Comparison of ENCODE assay signal across 8 cellular contexts in the genomic region with DNA sequence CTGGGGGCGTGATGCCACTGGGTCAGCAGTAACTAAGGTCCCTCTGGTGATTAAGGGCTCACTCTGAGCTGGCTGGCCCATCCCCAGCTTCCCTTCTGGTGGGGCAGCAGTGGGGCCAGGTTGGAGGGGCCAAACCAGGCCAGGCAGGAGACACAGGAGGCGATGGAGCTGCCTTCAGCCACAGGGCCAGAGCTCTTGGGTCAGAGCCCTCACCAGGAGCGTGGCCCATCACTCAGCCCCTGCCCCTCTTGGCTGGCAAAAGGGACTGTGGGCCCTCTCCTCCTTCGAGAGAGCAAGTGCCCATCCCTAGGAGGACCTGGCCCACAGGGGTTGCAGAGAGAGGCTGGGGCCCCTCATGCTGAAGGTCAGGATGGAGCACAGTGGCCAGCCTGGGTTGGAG. TPM values are rescaled to one million over a fixed set of nuclear protein-coding genes. Genes with fewer than 3 reads are reported as not detected.
"Had no signal": no experiment of that assay in that cellular context is flagged by ENCODE, and none has a peak within 500 bp of the region (broad histone marks: within the 10 kb centered on the region; RNA-seq: fewer than 3 reads in every experiment).

No MANE protein-coding gene starts in this region.

- H3K4me2 ChIP-seq: GM23338 had no signal

- DNase-seq: H9, HCEC 1CT, KBM-7 had no signal

- H2AFZ ChIP-seq: GM23338 had no signal

- H3K27ac Mint-ChIP-seq: GM23338, H9, IgD-negative memory B cell had no signal

- H3K4me1 Mint-ChIP-seq: IgD-negative memory B cell had no signal

- H3K27ac ChIP-seq: HL-60 had no signal

- H3K4me3 Mint-ChIP-seq: GM23338, H9, IgD-negative memory B cell had no signal

- H3K9me3 Mint-ChIP-seq: GM23338 had no signal

- ATAC-seq: GM23338, HepG2 had no signal

- H3K4me3 ChIP-seq: GM23338 had no signal

- H3K36me3 Mint-ChIP-seq: IgD-negative memory B cell had no signal

RNA-seq across cellular contexts. Expression of a gene that starts 4.5 kb away (rescaled TPM):
- polyA plus RNA-seq: GM23338, H1, HepG2, IgD-negative memory B cell had no signal

RNA-seq across cellular contexts. Expression of a gene that starts 39.1 kb away (rescaled TPM):
- polyA plus RNA-seq: HepG2 had no signal
